In genomic region chr2:134411279-134411827, GRCh38 we compare ENCODE assay signal across 10 cellular contexts.
DNase-seq lines count a peak whose midpoint lies in the region; ATAC-seq and TF ChIP-seq lines count a peak whose summit lies in the region.
"Had no signal": no experiment of that assay in that cellular context is flagged by ENCODE, and none has a peak within 500 bp of the region (broad histone marks: within the 10 kb centered on the region; RNA-seq: fewer than 3 reads in every experiment).

No MANE protein-coding gene starts in this region.

- H3F3A ChIP-seq in SK-N-SH (replicated peaks; ENCODE audit: insufficient read depth), result peaks cover 5% of the 10 kb centered on the region

- ATAC-seq in Right ventricle myocardium inferior, result peak; percentile 30
- ATAC-seq in right cardiac atrium, result peak in 1 of 2 donors; percentile 33
- ATAC-seq in GM19395 (IDR thresholded peaks at IDR 0.05; ENCODE audit: unreplicated experiment), result no peak

- intact Hi-C loops in Right ventricle myocardium inferior (cut with DNase I), result loop anchor here (2.0 to 5.0 kb wide), 4 partner anchors 39 to 524 kb away; no protein-coding TSS in a partner anchor
- intact Hi-C loops in cardiac septum (cut with DNase I), result loop anchor here (5.0 kb wide), 3 partner anchors 34 to 524 kb away; no protein-coding TSS in a partner anchor
- intact Hi-C loops in right cardiac atrium (cut with DNase I), result loop anchor here in 3 of 4 donors (5.0 to 10.0 kb wide), 2 partner anchors 294 to 297 kb away; no protein-coding TSS in a partner anchor

- H3K4me1 ChIP-seq in SK-N-SH (ENCODE audit: control insufficient read depth in 1 of 2, insufficient read depth in 2 of 2, low read depth in 1 of 2, low read length in 1 of 2) (peaks cover 37 to 43% of the 10 kb centered on the region in 2 experiments), right cardiac atrium (ENCODE audit: control insufficient read depth, insufficient read depth, low read length) (peaks cover 11% of the 10 kb centered on the region), tibial nerve (peaks cover 0 to 53% (median 17%) of the 10 kb centered on the region in 4 donors)

- TF ChIP-seq EP300 in SK-N-SH (IDR thresholded peaks at IDR 0.05; ENCODE audit: borderline replicate concordance in 1 of 2, low read depth in 1 of 2, low read length in 1 of 2) (peak in 1 of 2 experiments; percentile 64; a peak in 1 of 4 replicates), tibial nerve (IDR thresholded peaks at IDR 0.05) (no peak)

- 70% methylated on average over 6 of the region's 6 CpGs for WGBS in SK-N-SH (ENCODE audit: low lambda C conversion rate)
- WGBS in right cardiac atrium, result 60% methylated on average over 6 of the region's 6 CpGs
- WGBS in tibial nerve, 2 donors, result 45 to 53% methylated on average over 6 of the region's 6 CpGs

- H3K9me3 ChIP-seq in SK-N-SH (no peaks in the 10 kb centered on the region), right cardiac atrium (ENCODE audit: control insufficient read depth, low read length) (no peaks in the 10 kb centered on the region), tibial nerve (no peaks in the 10 kb centered on the region)

- TF ChIP-seq POLR2A in tibial nerve (IDR thresholded peaks at IDR 0.05), result no peak

- no peak overlapping the region for H3K9ac ChIP-seq in SK-N-SH

- 0 out of 2 replicates have a peak, but pooled peaks have one; percentile 22 for TF ChIP-seq RAD21 in SK-N-SH (IDR thresholded peaks at IDR 0.05; ENCODE audit: low read length)

- H3K79me2 ChIP-seq in SK-N-SH (ENCODE audit: insufficient read depth), result no peaks in the 10 kb centered on the region

- H3K4me2 ChIP-seq in SK-N-SH, result no peak overlapping the region

- H3K27me3 ChIP-seq in SK-N-SH (ENCODE audit: insufficient read depth) (no peaks in the 10 kb centered on the region), right cardiac atrium (ENCODE audit: control insufficient read depth, insufficient read depth) (no peaks in the 10 kb centered on the region), tibial nerve (no peaks in the 10 kb centered on the region)

- H3K36me3 ChIP-seq in SK-N-SH (replicated peaks in 1 of 2; ENCODE audit: control insufficient read depth in 1 of 2, insufficient read depth in 2 of 2, low read length in 1 of 2), result peaks cover 0 to 5% of the 10 kb centered on the region in 2 experiments
- H3K36me3 ChIP-seq in tibial nerve, result no peaks in the 10 kb centered on the region

- H3K9me2 ChIP-seq in SK-N-SH, result no peaks in the 10 kb centered on the region

- TF ChIP-seq CTCF in SK-N-SH (IDR thresholded peaks at IDR 0.05), result no peak
- TF ChIP-seq CTCF in tibial nerve (IDR thresholded peaks at IDR 0.05), result no peak

- H3K4me3 ChIP-seq in SK-N-SH (ENCODE audit: low read depth in 2 of 2, low read length in 1 of 2) (0 out of 4 replicates have a peak overlapping the region, but pooled peaks of 1 of the 2 experiments have one; percentile 6), right cardiac atrium (ENCODE audit: low read length) (no peak overlapping the region), tibial nerve (no peak overlapping the region)
- H3K4me3 ChIP-seq: K562 had no signal

- H3K27ac ChIP-seq in SK-N-SH (ENCODE audit: low read depth in 2 of 2, low read length in 1 of 2) (peak overlapping the region in 1 of 2 experiments; percentile 97; a peak in 2 of 4 replicates), right cardiac atrium (ENCODE audit: low read length) (peak overlapping the region; percentile 44), tibial nerve (peak overlapping the region; percentile 5 to 82 (median 56))
- H3K27ac ChIP-seq: C4-2B had no signal

- POLR2A ChIA-PET in SK-N-SH (lab: Yijun Ruan, JAX), result interaction anchor here (1.1 to 2.5 kb wide), 8 partner anchors 10 to 292 kb away, joined by 4 to 27 read pairs (median 8); no protein-coding TSS in a partner anchor

- no peak for DNase-seq in Right ventricle myocardium inferior (ENCODE audit: missing footprints)
- DNase-seq in cardiac septum (ENCODE audit: low spot score), result no peak
- DNase-seq in SK-N-SH, result peak; percentile 48
- DNase-seq in right cardiac atrium, result no peak
- DNase-seq in tibial nerve (ENCODE audit: low spot score in 2 of 2), result no peak
- no peak for DNase-seq in activated CD8-positive, alpha-beta memory T cell treated with anti-CD3 and anti-CD28 coated beads, Interleukin-2, amount 50 U/mL, for 48 hours
- no peak for DNase-seq in activated CD4-positive, CD25-positive, alpha-beta regulatory T cell treated with anti-CD3 and anti-CD28 coated beads, Interleukin-2, amount 50 U/mL, for 72 hours

- no peaks in the 10 kb centered on the region for H4K20me1 ChIP-seq in SK-N-SH (ENCODE audit: insufficient read depth)

- no peak overlapping the region for H2AFZ ChIP-seq in SK-N-SH (ENCODE audit: low read depth)

- CTCF ChIA-PET in SK-N-SH (lab: Yijun Ruan, JAX), result interaction anchor here (0.7 to 8.7 kb wide), 74 partner anchors 8 to 528 kb away, joined by 3 to 175 read pairs (median 6); partner anchors contain the start of gene MGAT5

TF ChIP-seq in SK-N-SH, 30 proteins besides CTCF, POLR2A, EP300 and RAD21:
- no peak for TF ChIP-seq MXI1 (IDR thresholded peaks at IDR 0.05; ENCODE audit: low read depth, low read length)
- no peak for TF ChIP-seq CHD2 (IDR thresholded peaks at IDR 0.05; ENCODE audit: low read length, partially characterized antibody)
- TF ChIP-seq MAX (IDR thresholded peaks at IDR 0.05; ENCODE audit: low read depth), result no peak
- no peak for TF ChIP-seq FOXJ3 (CRISPR knock-in tag; IDR thresholded peaks at IDR 0.05)
- TF ChIP-seq NRF1 (IDR thresholded peaks at IDR 0.05; ENCODE audit: low read depth, low read length), result no peak
